2 cellular contexts compared by ENCODE assay signal in genomic region chr19:10207026-10207425, GRCh38.
TF ChIP-seq lines count a peak whose summit lies in the region.

No MANE protein-coding gene starts in this region.

TF ChIP-seq in IMR-90, 13 proteins besides CTCF, POLR2A, EP300 and RAD21:
- TF ChIP-seq MAFK (IDR thresholded peaks at IDR 0.05; ENCODE audit: low read depth, low read length) (no peak), MXI1 (IDR thresholded peaks at IDR 0.05; ENCODE audit: borderline replicate concordance, low read depth, low read length) (no peak), RCOR1 (IDR thresholded peaks at IDR 0.05; ENCODE audit: insufficient replicate concordance, low read length) (no peak), ELK1 (IDR thresholded peaks at IDR 0.05; ENCODE audit: borderline replicate concordance, low read depth, low read length) (no peak), CHD1 (IDR thresholded peaks at IDR 0.05; ENCODE audit: low read depth, low read length) (no peak), FOS (IDR thresholded peaks at IDR 0.05; ENCODE audit: low read depth, low read length) (no peak), CEBPB (IDR thresholded peaks at IDR 0.05; ENCODE audit: low read depth, low read length) (no peak), RFX5 (IDR thresholded peaks at IDR 0.05; ENCODE audit: low read depth, low read length) (no peak), BHLHE40 (IDR thresholded peaks at IDR 0.05; ENCODE audit: low read depth, low read length) (no peak), NFE2L2 (IDR thresholded peaks at IDR 0.05; ENCODE audit: low read depth, low read length) (no peak), MAZ (IDR thresholded peaks at IDR 0.05; ENCODE audit: borderline replicate concordance, low read depth, low read length) (no peak)
- TF ChIP-seq, protein P1, sequence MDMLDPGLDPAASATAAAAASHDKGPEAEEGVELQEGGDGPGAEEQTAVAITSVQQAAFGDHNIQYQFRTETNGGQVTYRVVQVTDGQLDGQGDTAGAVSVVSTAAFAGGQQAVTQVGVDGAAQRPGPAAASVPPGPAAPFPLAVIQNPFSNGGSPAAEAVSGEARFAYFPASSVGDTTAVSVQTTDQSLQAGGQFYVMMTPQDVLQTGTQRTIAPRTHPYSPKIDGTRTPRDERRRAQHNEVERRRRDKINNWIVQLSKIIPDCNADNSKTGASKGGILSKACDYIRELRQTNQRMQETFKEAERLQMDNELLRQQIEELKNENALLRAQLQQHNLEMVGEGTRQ (IDR thresholded peaks at IDR 0.05; ENCODE audit: low read depth, low read length) = no peak

TF ChIP-seq in GM12878, 131 proteins besides CTCF, POLR2A, EP300 and RAD21:
- TF ChIP-seq BRCA1 (IDR thresholded peaks at IDR 0.05; ENCODE audit: low read depth, low read length) (no peak), YY1 (IDR thresholded peaks at IDR 0.05; ENCODE audit: low read depth, low read length) (peak; percentile 84)
